ENCODE assay signal across 1 cellular context in genomic region chr9:124743686-124744348, GRCh38.
TF ChIP-seq lines count a peak whose summit lies in the region.

No MANE protein-coding gene starts in this region.

TF ChIP-seq in SK-N-SH, 30 proteins besides CTCF, POLR2A, EP300 and RAD21 (continued from another document):
- no peak for TF ChIP-seq REST (IDR thresholded peaks at IDR 0.05; ENCODE audit: low read depth, low read length)
